In the genomic region with DNA sequence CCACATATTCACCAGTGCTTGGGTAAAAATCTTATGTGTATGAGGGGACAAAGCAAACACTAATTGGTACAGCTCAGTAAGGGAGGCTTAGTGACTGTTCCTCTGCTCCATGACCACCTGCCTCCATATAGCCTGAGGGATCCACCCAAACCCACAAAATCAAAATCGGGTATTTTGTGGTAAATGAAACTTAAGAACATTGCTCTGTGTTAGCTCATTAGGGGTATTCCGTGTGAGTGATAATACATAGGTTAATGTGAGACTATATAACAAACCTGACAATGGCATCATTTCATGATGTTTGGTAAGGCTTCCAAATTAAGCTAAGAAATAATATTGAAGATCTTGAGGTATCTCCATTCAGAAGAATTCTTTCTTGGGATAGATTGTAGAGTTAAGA, we compare ENCODE assay signal across 17 cellular contexts. TPM values are rescaled to one million over a fixed set of nuclear protein-coding genes. Genes with fewer than 3 reads are reported as not detected.
DNase-seq lines count a peak whose midpoint lies in the region; ATAC-seq and TF ChIP-seq lines count a peak whose summit lies in the region.
"Had no signal": no experiment of that assay in that cellular context is flagged by ENCODE, and none has a peak within 500 bp of the region (broad histone marks: within the 10 kb centered on the region; RNA-seq: fewer than 3 reads in every experiment).

No MANE protein-coding gene starts in this region.

- no peak overlapping the region for H3K4me3 Mint-ChIP-seq in activated T-cell treated with anti-CD3 and anti-CD28 coated beads, Interleukin-2, amount 50 U/mL, for 72 hours
- H3K4me3 Mint-ChIP-seq in activated naive CD8-positive, alpha-beta T cell treated with anti-CD3 and anti-CD28 coated beads for 36 hours: no peak overlapping the region
- H3K4me3 Mint-ChIP-seq in endothelial cell (ENCODE audit: unreplicated experiment) (peak overlapping the region; percentile 6), GM23338 (no peak overlapping the region)
- H3K4me3 Mint-ChIP-seq: CD4-positive, alpha-beta memory T cell had no signal

- no peaks in the 10 kb centered on the region for H3F3A ChIP-seq in GM23338 (replicated peaks; ENCODE audit: low read depth)

- H2AFZ ChIP-seq in GM23338: no peak overlapping the region
- H2AFZ ChIP-seq: GM23248 had no signal

- no peak for TF ChIP-seq CTCF in endothelial cell (IDR thresholded peaks at IDR 0.05; ENCODE audit: unreplicated experiment)
- no peak for TF ChIP-seq CTCF in GM23338 (conservative IDR thresholded peaks at IDR 0.05; ENCODE audit: low read depth in 2 of 2)

- no peaks in the 10 kb centered on the region for H3K27me3 ChIP-seq in GM23338 (ENCODE audit: insufficient read depth)
- H3K27me3 ChIP-seq: BE2C had no signal

- 0 out of 2 replicates have a peak, but pooled peaks cover 4% of the 10 kb centered on the region for H4K20me1 ChIP-seq in GM23338 (replicated peaks; ENCODE audit: insufficient read depth)

- DNase-seq in activated T-cell treated with anti-CD3 and anti-CD28 coated beads, Interleukin-2, amount 50 U/mL, for 72 hours: no peak
- DNase-seq in activated T-cell treated with anti-CD3 and anti-CD28 coated beads, Interleukin-2, amount 50 U/mL, for 1 hour: no peak
- DNase-seq in activated naive CD8-positive, alpha-beta T cell treated with anti-CD3 and anti-CD28 coated beads for 36 hours: no peak
- no peak for DNase-seq in endothelial cell (ENCODE audit: low spot score)
- DNase-seq in GM23338 (ENCODE audit: low spot score): no peak
- DNase-seq: BE2C; CD4-positive, alpha-beta memory T cell; DMS79; GM23248; H7 had no signal

- no peaks in the 10 kb centered on the region for H3K9me3 Mint-ChIP-seq in activated T-cell treated with anti-CD3 and anti-CD28 coated beads, Interleukin-2, amount 50 U/mL, for 72 hours
- H3K9me3 Mint-ChIP-seq in activated naive CD8-positive, alpha-beta T cell treated with anti-CD3 and anti-CD28 coated beads for 36 hours: no peaks in the 10 kb centered on the region
- no peaks in the 10 kb centered on the region for H3K9me3 Mint-ChIP-seq in endothelial cell (ENCODE audit: unreplicated experiment)
- no peaks in the 10 kb centered on the region for H3K9me3 Mint-ChIP-seq in GM23338
- H3K9me3 Mint-ChIP-seq: CD4-positive, alpha-beta memory T cell had no signal

- H3K27ac ChIP-seq in GM23338 (ENCODE audit: low read depth): no peak overlapping the region
- H3K27ac ChIP-seq: A549, C4-2B, GM23248 had no signal

- no peak overlapping the region for H3K4me2 ChIP-seq in GM23338
- H3K4me2 ChIP-seq: A549 had no signal

- H3K79me2 ChIP-seq in GM23338 (replicated peaks; ENCODE audit: insufficient read depth): no peaks in the 10 kb centered on the region

- H3K4me1 Mint-ChIP-seq in activated T-cell treated with anti-CD3 and anti-CD28 coated beads, Interleukin-2, amount 50 U/mL, for 72 hours (ENCODE audit: low read depth): peaks cover 9% of the 10 kb centered on the region
- peaks cover 5% of the 10 kb centered on the region for H3K4me1 Mint-ChIP-seq in activated naive CD8-positive, alpha-beta T cell treated with anti-CD3 and anti-CD28 coated beads for 36 hours
- H3K4me1 Mint-ChIP-seq in endothelial cell (ENCODE audit: unreplicated experiment) (no peaks in the 10 kb centered on the region), GM23338 (peaks cover 17% of the 10 kb centered on the region)
- H3K4me1 Mint-ChIP-seq: CD4-positive, alpha-beta memory T cell had no signal

- no peaks in the 10 kb centered on the region for H3K9me2 ChIP-seq in GM23338 (ENCODE audit: insufficient read depth)

- peak overlapping the region; percentile 91 for H3K27ac Mint-ChIP-seq in activated T-cell treated with anti-CD3 and anti-CD28 coated beads, Interleukin-2, amount 50 U/mL, for 72 hours
- H3K27ac Mint-ChIP-seq in activated naive CD8-positive, alpha-beta T cell treated with anti-CD3 and anti-CD28 coated beads for 36 hours: peak overlapping the region; percentile 40
- no peak overlapping the region for H3K27ac Mint-ChIP-seq in endothelial cell (ENCODE audit: unreplicated experiment)
- H3K27ac Mint-ChIP-seq in GM23338: no peak overlapping the region

- no peak overlapping the region for H3K4me3 ChIP-seq in GM23338
- H3K4me3 ChIP-seq: A549, GM12878, GM23248 had no signal

- H3K36me3 ChIP-seq in GM23338 (ENCODE audit: insufficient read depth): peaks cover 14% of the 10 kb centered on the region

- H3K4me1 ChIP-seq in GM23338 (ENCODE audit: insufficient read depth): peaks cover 13% of the 10 kb centered on the region
- H3K4me1 ChIP-seq: A549, BE2C had no signal

- peaks cover 14 to 31% of the 10 kb centered on the region in 2 donors for H3K36me3 Mint-ChIP-seq in activated T-cell treated with anti-CD3 and anti-CD28 coated beads, Interleukin-2, amount 50 U/mL, for 72 hours (ENCODE audit: insufficient read depth in 2 of 2)
- H3K36me3 Mint-ChIP-seq in activated naive CD8-positive, alpha-beta T cell treated with anti-CD3 and anti-CD28 coated beads for 36 hours: peaks cover 23% of the 10 kb centered on the region
- peaks cover 25% of the 10 kb centered on the region for H3K36me3 Mint-ChIP-seq in endothelial cell (ENCODE audit: low read depth, unreplicated experiment)
- peaks cover 58% of the 10 kb centered on the region for H3K36me3 Mint-ChIP-seq in GM23338 (ENCODE audit: low read depth)

- H3K27me3 Mint-ChIP-seq in activated T-cell treated with anti-CD3 and anti-CD28 coated beads, Interleukin-2, amount 50 U/mL, for 72 hours (ENCODE audit: low read depth): no peaks in the 10 kb centered on the region
- H3K27me3 Mint-ChIP-seq in activated naive CD8-positive, alpha-beta T cell treated with anti-CD3 and anti-CD28 coated beads for 36 hours: no peaks in the 10 kb centered on the region
- H3K27me3 Mint-ChIP-seq in endothelial cell (ENCODE audit: unreplicated experiment): no peaks in the 10 kb centered on the region
- peaks cover 3% of the 10 kb centered on the region for H3K27me3 Mint-ChIP-seq in GM23338 (ENCODE audit: insufficient read depth, low read depth, poor library complexity)
- H3K27me3 Mint-ChIP-seq: CD4-positive, alpha-beta memory T cell had no signal

- peak; percentile 18 to 52 for ATAC-seq in activated T-cell treated with anti-CD3 and anti-CD28 coated beads, Interleukin-2, amount 50 U/mL, for 72 hours (replicated peaks in 1 of 2)
- ATAC-seq in GM23338 (no peak), GM21515 (IDR thresholded peaks at IDR 0.05; ENCODE audit: unreplicated experiment) (no peak)
- ATAC-seq: A549, GM12878 had no signal

TF ChIP-seq in GM23338, 12 proteins besides CTCF, POLR2A, EP300 and RAD21:
- TF ChIP-seq ZNF114 (CRISPR knock-in tag; IDR thresholded peaks at IDR 0.05) (no peak), POLR2AphosphoS5 (IDR thresholded peaks at IDR 0.05; ENCODE audit: low read depth) (no peak), ETS1 (IDR thresholded peaks at IDR 0.05) (no peak), STAT1 (IDR thresholded peaks at IDR 0.05; ENCODE audit: unreplicated experiment) (no peak), EZH2phosphoT487 (IDR thresholded peaks at IDR 0.05; ENCODE audit: unreplicated experiment) (no peak), EZH2 (IDR thresholded peaks at IDR 0.05; ENCODE audit: low read depth, unreplicated experiment) (no peak), ZNF331 (CRISPR knock-in tag; IDR thresholded peaks at IDR 0.05; ENCODE audit: low read depth) (no peak), JUNB (IDR thresholded peaks at IDR 0.05; ENCODE audit: unreplicated experiment) (no peak), NANOG (IDR thresholded peaks at IDR 0.05; ENCODE audit: borderline replicate concordance) (no peak), CREB1 (CRISPR knock-in tag; IDR thresholded peaks at IDR 0.05; ENCODE audit: low read depth) (no peak)

RNA-seq across cellular contexts. Expression of gene COL9A2, which starts 25.8 kb away (rescaled TPM):
- total RNA-seq in activated T-cell treated with anti-CD3 and anti-CD28 coated beads, Interleukin-2, amount 50 U/mL, for 72 hours: 10 to 100 TPM; 27.4 to 36.3 TPM
- total RNA-seq in activated naive CD8-positive, alpha-beta T cell treated with anti-CD3 and anti-CD28 coated beads for 36 hours: 1 to 10 TPM; 2.5 to 3.0 TPM
- 5.4 TPM for total RNA-seq in endothelial cell (ENCODE audit: unreplicated experiment)
- total RNA-seq in GM23338 (2014; rRNA removed; shearing (Covaris generic)): 2.8 and 9.1 TPM in 2 replicates
- polyA plus RNA-seq in GM23338 (2016; fragmentation: Nextera tagmentation; extraction: Ambion mirVana): 1.7 and 2.6 TPM in 2 replicates

RNA-seq across cellular contexts. Expression of gene ZMPSTE24, which starts 33.3 kb away (rescaled TPM):
- total RNA-seq in activated T-cell treated with anti-CD3 and anti-CD28 coated beads, Interleukin-2, amount 50 U/mL, for 72 hours: 10 to 100 TPM; 32.7 to 36.8 TPM
- 10 to 100 TPM; 39.6 to 41.0 TPM for total RNA-seq in activated naive CD8-positive, alpha-beta T cell treated with anti-CD3 and anti-CD28 coated beads for 36 hours
- 32.9 TPM for total RNA-seq in endothelial cell (ENCODE audit: unreplicated experiment)
- total RNA-seq in GM23338 (2014; rRNA removed; shearing (Covaris generic)): 51.2 and 76.0 TPM in 2 replicates
- 22.3 and 23.1 TPM in 2 replicates for polyA plus RNA-seq in GM23338 (2016; fragmentation: Nextera tagmentation; extraction: Ambion mirVana)

RNA-seq across cellular contexts. Expression of gene TMCO2, which starts 43.6 kb away (rescaled TPM):
- 1 to 10 TPM in 1 of 2 donors, under 1 TPM in 1; 0.82 to 1.2 TPM for total RNA-seq in activated T-cell treated with anti-CD3 and anti-CD28 coated beads, Interleukin-2, amount 50 U/mL, for 72 hours
- not detected for total RNA-seq in activated naive CD8-positive, alpha-beta T cell treated with anti-CD3 and anti-CD28 coated beads for 36 hours
- total RNA-seq in endothelial cell (ENCODE audit: unreplicated experiment): 0.54 TPM
- total RNA-seq in GM23338 (2014; rRNA removed; shearing (Covaris generic)): not detected in 2 replicates
- polyA plus RNA-seq in GM23338 (2016; fragmentation: Nextera tagmentation; extraction: Ambion mirVana): not detected in 2 replicates
- total RNA-seq: G401, GM12878, GM23248, HT1080 had no signal
- polyA plus RNA-seq: A549; AG04450; CD4-positive, alpha-beta memory T cell; GM12878; GM23248 had no signal

Comparison
In these comparisons a context has a peak if more than half of its experiments do, and no peak if none do; other contexts are left out.
1. ATAC-seq: peak in activated T-cell treated with anti-CD3 and anti-CD28 coated beads, Interleukin-2, amount 50 U/mL, for 72 hours (2 of 2); none in GM23338 (single experiment) and GM21515 (single experiment).
2. H3K27ac Mint-ChIP-seq: peak in activated T-cell treated with anti-CD3 and anti-CD28 coated beads, Interleukin-2, amount 50 U/mL, for 72 hours (single experiment) and activated naive CD8-positive, alpha-beta T cell treated with anti-CD3 and anti-CD28 coated beads for 36 hours (single experiment); none in endothelial cell (single experiment) and GM23338 (single experiment).